In the genomic region with DNA sequence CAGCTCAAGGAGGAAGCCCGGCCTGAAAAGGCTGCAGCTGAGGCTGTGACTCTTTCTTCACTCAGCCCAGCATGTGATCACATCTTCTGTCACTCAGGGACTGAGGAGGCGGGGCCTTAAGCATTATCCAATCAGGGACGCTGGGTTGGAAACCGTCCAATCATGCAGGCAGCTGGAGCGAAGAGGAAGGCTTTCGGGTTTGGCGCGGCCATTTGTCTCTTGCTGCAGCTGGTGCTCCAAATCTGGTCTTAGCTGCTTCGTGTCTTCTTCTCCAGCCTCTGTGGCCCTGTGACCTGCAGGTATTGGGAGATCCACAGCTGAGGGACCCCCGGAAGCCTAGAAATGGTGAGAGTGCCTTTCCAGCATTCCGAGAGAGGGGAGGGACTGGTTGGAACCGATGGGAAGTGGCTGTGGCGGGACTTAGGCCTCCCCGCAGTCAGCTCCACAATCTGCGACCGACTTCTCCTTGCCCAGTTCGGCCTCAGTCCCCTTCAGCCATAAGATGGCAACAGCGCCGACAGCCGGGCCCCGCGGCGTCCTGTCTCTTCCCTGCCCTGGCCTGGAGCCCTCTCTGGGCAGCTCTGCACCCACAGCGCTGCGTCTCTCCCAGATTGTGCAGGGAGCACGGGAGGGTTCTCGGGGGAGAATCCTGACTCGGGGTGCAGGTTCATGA, we compare ENCODE assay signal across 8 cellular contexts. TPM values are rescaled to one million over a fixed set of nuclear protein-coding genes. Genes with fewer than 3 reads are reported as not detected.
DNase-seq lines count a peak whose midpoint lies in the region; ATAC-seq lines count a peak whose summit lies in the region.

A gene (plus strand): TSS at position 210 of the 673 bp plus-strand sequence. CDS start 133 bp downstream, at position 343.

- H3K4me1 ChIP-seq in ACC112 (ENCODE audit: control insufficient read depth, insufficient read depth, low read length, unreplicated experiment) (peaks cover 8% of the 10 kb centered on the region), aorta (ENCODE audit: control insufficient read depth in 1 of 2, insufficient read depth in 2 of 2, low read length in 2 of 2) (no peaks in the 10 kb centered on the region)

- WGBS in aorta, 2 donors = 1% methylated on average over 27 to 28 of the region's 28 CpGs

- H3K27me3 ChIP-seq in ACC112 (ENCODE audit: insufficient read depth, low read length) (no peaks in the 10 kb centered on the region), aorta (ENCODE audit: control insufficient read depth in 1 of 2, insufficient read depth in 2 of 2, low read length in 1 of 2) (no peaks in the 10 kb centered on the region)

- no peaks in the 10 kb centered on the region for H3K9me3 ChIP-seq in aorta (ENCODE audit: control insufficient read depth, low read length)

- H3K4me3 ChIP-seq in ACC112 (ENCODE audit: low read depth, low read length) = peak within 1 kb of the TSS; percentile 88
- H3K4me3 ChIP-seq in aorta (ENCODE audit: low read length in 2 of 2) = peak within 1 kb of the TSS; percentile 0 to 47

- DNase-seq in T-helper 2 cell (peak; percentile 48 to 90 (median 76)), astrocyte of the hippocampus (ENCODE audit: low read depth, low spot score) (peak; percentile 97), hypothalamus (lab: John Stamatoyannopoulos, UW) (peak; percentile 28 to 96 (median 84)), renal cortical epithelial cell (ENCODE audit: low read depth) (peak; percentile 93), aorta (peak; percentile 95 to 97)

- intact Hi-C loops in aorta (cut with DNase I) = loop anchor here in 1 of 2 donors (5.0 kb wide), 2 partner anchors 41 to 89 kb away; a partner anchor contains a TSS

- H3K27ac ChIP-seq in ACC112 (ENCODE audit: low read depth, low read length) (peak within 1 kb of the TSS; percentile 35; the same call in 1 of the 2 replicates), aorta (ENCODE audit: low read depth in 1 of 2, low read length in 2 of 2) (no peak within 1 kb of the TSS)

- H3K36me3 ChIP-seq in ACC112 (ENCODE audit: insufficient read depth, low read length) = no peaks in the 10 kb centered on the region
- no peaks in the 10 kb centered on the region for H3K36me3 ChIP-seq in aorta (ENCODE audit: control insufficient read depth in 1 of 2, insufficient read depth in 2 of 2, low read length in 1 of 2)

- peaks cover 34% of the 10 kb centered on the region for H3K79me2 ChIP-seq in ACC112 (ENCODE audit: control insufficient read depth, insufficient read depth, low read length, unreplicated experiment)

- ATAC-seq in GM18909 (IDR thresholded peaks at IDR 0.05; ENCODE audit: poor library complexity, unreplicated experiment) (peak; percentile 94), HG03432 (IDR thresholded peaks at IDR 0.05; ENCODE audit: unreplicated experiment) (peak; percentile 93), aorta (ENCODE audit: low FRiP score) (peak; percentile 97)

- peak within 1 kb of the TSS; percentile 90 for H2AFZ ChIP-seq in ACC112 (ENCODE audit: low read length, unreplicated experiment)

RNA-seq across cellular contexts. Expression of the gene that starts here (rescaled TPM):
- total RNA-seq in renal cortical epithelial cell (3.6 and 4.0 TPM in 2 replicates), aorta (1 to 10 TPM; 2.4 to 6.5 TPM)
- polyA plus RNA-seq in aorta = 1 to 10 TPM in 1 of 2 donors, under 1 TPM in 1; 0.25 to 1.6 TPM
